Comparison of ENCODE assay signal across 16 cellular contexts in the genomic region with DNA sequence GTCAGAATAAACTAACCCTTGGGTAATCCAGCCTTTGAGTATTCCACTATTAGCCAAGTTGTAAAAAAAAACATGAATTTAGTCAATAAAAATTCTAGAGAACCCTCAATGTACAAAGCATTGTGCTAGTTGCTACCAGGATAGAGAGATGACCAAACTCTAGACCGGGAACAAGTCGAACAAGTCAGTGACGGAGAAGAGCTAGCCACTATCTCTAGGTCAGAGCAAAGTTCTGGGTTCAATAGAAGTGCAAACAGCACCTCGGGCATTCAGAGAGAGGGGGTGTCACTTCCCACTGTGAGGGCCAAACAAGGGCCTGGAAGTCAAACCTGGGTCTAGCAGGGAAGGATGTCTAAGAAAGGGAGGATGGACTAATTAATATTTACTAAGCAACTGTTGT. TPM values are rescaled to one million over a fixed set of nuclear protein-coding genes. Genes with fewer than 3 reads are reported as not detected.
"Had no signal": no experiment of that assay in that cellular context is flagged by ENCODE, and none has a peak within 500 bp of the region (broad histone marks: within the 10 kb centered on the region; RNA-seq: fewer than 3 reads in every experiment).

No MANE protein-coding gene starts in this region.

- H3K4me1 Mint-ChIP-seq: central memory CD8-positive, alpha-beta T cell had no signal

- DNase-seq: activated CD4-positive, CD25-positive, alpha-beta regulatory T cell treated with anti-CD3 and anti-CD28 coated beads, Interleukin-2, amount 50 U/mL, for 72 hours; activated effector memory CD4-positive, alpha-beta T cell treated with anti-CD3 and anti-CD28 coated beads, Interleukin-2, amount 50 U/mL, for 16 hours; activated naive CD4-positive, alpha-beta T cell treated with anti-CD3 and anti-CD28 coated beads, Interleukin-2, amount 50 U/mL, for 16 hours; activated T-cell treated with anti-CD3 and anti-CD28 coated beads, Interleukin-2, amount 50 U/mL, for 72 hours; aorta; effector CD4-positive, alpha-beta T cell; immature natural killer cell; kidney glomerular epithelial cell; lower lobe of right lung; sigmoid colon; stimulated activated CD8-positive, alpha-beta memory T cell treated with anti-CD3 and anti-CD28 coated beads, Interleukin-4, amount 100 ng/mL, for 48 hours; stimulated activated naive CD4-positive, alpha-beta T cell had no signal

- H3K9me3 Mint-ChIP-seq: activated T-cell treated with anti-CD3 and anti-CD28 coated beads, Interleukin-2, amount 50 U/mL, for 72 hours; central memory CD8-positive, alpha-beta T cell; T-helper 1 cell treated with Interleukin-12 subunit alpha and Interleukin-12 subunit beta and Interleukin-4 antibody, amounts not matched to agents 30 μg/mL and 1 μg/mL, for 36 hours had no signal

- H3K4me3 Mint-ChIP-seq: T-helper 1 cell treated with Interleukin-12 subunit alpha and Interleukin-12 subunit beta and Interleukin-4 antibody, amounts not matched to agents 30 μg/mL and 1 μg/mL, for 36 hours had no signal

- ATAC-seq: activated T-cell treated with anti-CD3 and anti-CD28 coated beads, Interleukin-2, amount 50 U/mL, for 72 hours; esophagus mucosa; lower lobe of right lung had no signal

- H3K27ac Mint-ChIP-seq: activated T-cell treated with anti-CD3 and anti-CD28 coated beads, Interleukin-2, amount 50 U/mL, for 72 hours; T-helper 1 cell treated with Interleukin-12 subunit alpha and Interleukin-12 subunit beta and Interleukin-4 antibody, amounts not matched to agents 30 μg/mL and 1 μg/mL, for 36 hours had no signal

- H3K36me3 Mint-ChIP-seq: immature natural killer cell had no signal

RNA-seq across cellular contexts. Expression of gene ADCY5, which starts 2.3 kb away (rescaled TPM):
- total RNA-seq: activated CD8-positive, alpha-beta memory T cell treated with anti-CD3 and anti-CD28 coated beads for 36 hours; activated T-cell treated with anti-CD3 and anti-CD28 coated beads, Interleukin-2, amount 50 U/mL, for 72 hours had no signal
